In genomic region chr17:39981207-39982068, GRCh38 we compare ENCODE assay signal across 9 cellular contexts. TPM values are rescaled to one million over a fixed set of nuclear protein-coding genes. Genes with fewer than 3 reads are reported as not detected.
A peak's percentile ranks its signal among the peaks of the same experiment; 100 is the strongest.
DNase-seq lines count a peak whose midpoint lies in the region; ATAC-seq and TF ChIP-seq lines count a peak whose summit lies in the region.
"Had no signal": no experiment of that assay in that cellular context is flagged by ENCODE, and none has a peak within 500 bp of the region (broad histone marks: within the 10 kb centered on the region; RNA-seq: fewer than 3 reads in every experiment).

No MANE protein-coding gene starts in this region.

- H3K36me3 ChIP-seq in BJ (ENCODE audit: control insufficient read depth, insufficient read depth, low read length) (peaks cover 15% of the 10 kb centered on the region), liver (ENCODE audit: control insufficient read depth in 4 of 4, insufficient read depth in 3 of 4, low read depth in 1 of 4, low read length in 3 of 4) (peaks cover 12 to 24% (median 21%) of the 10 kb centered on the region in 4 donors), transverse colon (peaks cover 0 to 23% (median 9%) of the 10 kb centered on the region in 4 donors)

- peaks cover 43% of the 10 kb centered on the region for H3K4me1 Mint-ChIP-seq in brain

- H3K27me3 ChIP-seq in BJ (ENCODE audit: control insufficient read depth, insufficient read depth, low read length) (no peaks in the 10 kb centered on the region), liver (ENCODE audit: control insufficient read depth in 4 of 4, insufficient read depth in 4 of 4, low read length in 3 of 4) (no peaks in the 10 kb centered on the region), transverse colon (peaks cover 6% of the 10 kb centered on the region)

- in situ Hi-C loops in transverse colon (cut with MboI; ENCODE audit: low pct_ligation_motif_present in 1 of 4, low pct_unique_long_range_greater_than_20kb in 1 of 4, low sequenced_read_pairs in 3 of 4), result no loop called here

- no peak for ATAC-seq in activated CD4-positive, CD25-positive, alpha-beta regulatory T cell treated with anti-CD3 and anti-CD28 coated beads, Interleukin-2, amount 50 U/mL, for 24 hours

- TF ChIP-seq CTCF in BJ (IDR thresholded peaks at IDR 0.05; ENCODE audit: insufficient read depth, low read depth, low read length), result 0 out of 2 replicates have a peak, but pooled peaks have one; percentile 13
- no peak for TF ChIP-seq CTCF in brain (conservative IDR thresholded peaks at IDR 0.05)
- TF ChIP-seq CTCF in liver (IDR thresholded peaks at IDR 0.05; ENCODE audit: low read depth, low read length, missing input control), result no peak
- TF ChIP-seq CTCF in transverse colon (IDR thresholded peaks at IDR 0.05), result no peak

- DNase-seq in BJ (ENCODE audit: low read depth) (no peak), Kasumi-1 (lab: John Stamatoyannopoulos, UW) (peak; percentile 45 to 56), transverse colon (no peak), GM19238 (ENCODE audit: insufficient read length, low spot score) (no peak)
- DNase-seq in activated CD4-positive, alpha-beta T cell treated with anti-CD3 and anti-CD28 coated beads for 48 hours, result no peak

- H3K4me3 ChIP-seq in BJ (ENCODE audit: low read depth, low read length), result peak overlapping the region; percentile 75
- H3K4me3 ChIP-seq in liver (ENCODE audit: low read depth in 1 of 3, low read length in 3 of 3), result peak overlapping the region; percentile 85 to 99 (median 86)
- H3K4me3 ChIP-seq in transverse colon, result peak overlapping the region; percentile 87 to 99 (median 92)

- peaks cover 14% of the 10 kb centered on the region for H3K27me3 Mint-ChIP-seq in brain

- H3K36me3 Mint-ChIP-seq in brain, result peaks cover 32% of the 10 kb centered on the region

- intact Hi-C loops in transverse colon (cut with DNase I; ENCODE audit: low total_unique reads), result no loop called here

- 1% methylated on average over 20 of the region's 20 CpGs for WGBS in liver
- WGBS in transverse colon (ENCODE audit: low coverage in 1 of 2), 2 donors, result 0 to 2% methylated on average over 6 to 20 of the region's 20 CpGs

- H3K4me3 Mint-ChIP-seq in brain, result peak overlapping the region; percentile 91 to 99 (median 92)

- TF ChIP-seq RAD21 in liver (IDR thresholded peaks at IDR 0.05), result no peak

- peaks cover 0 to 23% (median 20%) of the 10 kb centered on the region in 4 donors for H3K4me1 ChIP-seq in liver (ENCODE audit: control insufficient read depth in 4 of 4, insufficient read depth in 4 of 4, low read length in 3 of 4)
- peaks cover 17 to 28% (median 20%) of the 10 kb centered on the region in 4 donors for H3K4me1 ChIP-seq in transverse colon

- peak overlapping the region; percentile 85 to 86 for H3K27ac ChIP-seq in liver (ENCODE audit: low read depth in 1 of 2, low read length in 2 of 2)
- H3K27ac ChIP-seq in transverse colon, result peak overlapping the region; percentile 94 to 99 (median 98)

- no peak for TF ChIP-seq POLR2A in transverse colon (IDR thresholded peaks at IDR 0.05)

- CTCF ChIA-PET in BJ (lab: Yijun Ruan, JAX), result interaction anchor here (0.5 to 5.5 kb wide), 24 partner anchors 9 to 360 kb away, joined by 3 to 51 read pairs (median 4); partner anchors contain the start of genes GSDMA, IKZF3, MED24 and NR1D1

- TF ChIP-seq EP300 in transverse colon (IDR thresholded peaks at IDR 0.05; ENCODE audit: low read depth), result no peak

- H3K9me3 Mint-ChIP-seq in brain, result no peaks in the 10 kb centered on the region

- peak overlapping the region; percentile 87 to 99 (median 95) for H3K27ac Mint-ChIP-seq in brain

- POLR2A ChIA-PET in BJ (lab: Charles Lee), result no interaction called here

- H3K9me3 ChIP-seq in liver (ENCODE audit: control insufficient read depth in 4 of 4, low read length in 3 of 4), result no peaks in the 10 kb centered on the region
- H3K9me3 ChIP-seq in transverse colon, result no peaks in the 10 kb centered on the region

- H3K9ac ChIP-seq in liver (ENCODE audit: low read depth in 1 of 2, low read length in 2 of 2), result peak overlapping the region; percentile 76 to 92

TF ChIP-seq in liver, 16 proteins besides CTCF, POLR2A, EP300 and RAD21:
- TF ChIP-seq FOXA2 (IDR thresholded peaks at IDR 0.05) (peak; percentile 36), HNF4A (conservative IDR thresholded peaks at IDR 0.05) (no peak), SP1 (IDR thresholded peaks at IDR 0.05) (no peak), RXRA (IDR thresholded peaks at IDR 0.05) (no peak), NR2F2 (IDR thresholded peaks at IDR 0.05) (no peak)

RNA-seq across cellular contexts. Expression of gene PSMD3, which starts 0.8 kb away (rescaled TPM):
- polyA plus RNA-seq in BJ (2011; rRNA removed), result 57.0 and 104 TPM in 2 replicates
- 60.9 and 77.5 TPM in 2 replicates for polyA minus RNA-seq in BJ (2011; rRNA and poly(A)+ RNA removed)
- polyA plus RNA-seq in brain (ENCODE audit: insufficient read depth, low read depth, low replicate concordance), result 166 TPM
- total RNA-seq in liver, result 10 to 100 TPM; 62.3 to 80.7 TPM
- polyA plus RNA-seq in liver, result 10 to 100 TPM; 30.7 to 70.4 TPM
- total RNA-seq in transverse colon, result 100 to 1,000 TPM in 3 of 4 donors, 10 to 100 TPM in 1; 80.7 to 117 (median 112) TPM

RNA-seq across cellular contexts. Expression of gene GSDMA, which starts 18.6 kb away (rescaled TPM):
- polyA plus RNA-seq in BJ (2011; rRNA removed) (not detected in 2 replicates), brain (ENCODE audit: insufficient read depth, low read depth, low replicate concordance) (not detected), liver (under 1 TPM; 0.06 to 0.18 TPM)
- polyA minus RNA-seq in BJ (2011; rRNA and poly(A)+ RNA removed), result not detected in 2 replicates
- total RNA-seq in liver (under 1 TPM; 0.08 to 0.23 TPM), transverse colon (1 to 10 TPM in 1 of 4 donors, not detected in 3; 3.7 TPM)
- total RNA-seq: renal cortical epithelial cell had no signal

RNA-seq across cellular contexts. Expression of gene CSF3, which starts 33.8 kb away (rescaled TPM):
- not detected in 2 replicates for polyA plus RNA-seq in BJ (2011; rRNA removed)
- 0.33 TPM in 1 of 2 replicates, not detected in the other for polyA minus RNA-seq in BJ (2011; rRNA and poly(A)+ RNA removed)
- 0.25 TPM for polyA plus RNA-seq in brain (ENCODE audit: insufficient read depth, low read depth, low replicate concordance)
- not detected for total RNA-seq in liver
- not detected for polyA plus RNA-seq in liver
- 10 to 100 TPM in 1 of 4 donors, 1 to 10 TPM in 1, not detected in 2; 2.6 to 38.9 TPM for total RNA-seq in transverse colon
- total RNA-seq: renal cortical epithelial cell had no signal

RNA-seq across cellular contexts. Expression of gene LRRC3C, which starts 53.9 kb away (rescaled TPM):
- not detected in 2 replicates for polyA plus RNA-seq in BJ (2011; rRNA removed)
- polyA minus RNA-seq in BJ (2011; rRNA and poly(A)+ RNA removed), result not detected in 2 replicates
- polyA plus RNA-seq in brain (ENCODE audit: insufficient read depth, low read depth, low replicate concordance), result not detected
- total RNA-seq in liver, result under 1 TPM in 1 of 2 donors, not detected in 1; 0.17 TPM
- polyA plus RNA-seq in liver, result under 1 TPM; 0.08 to 0.24 TPM
- not detected for total RNA-seq in transverse colon
- total RNA-seq: renal cortical epithelial cell had no signal

RNA-seq across cellular contexts. Expression of gene ORMDL3, which starts 54.0 kb away (rescaled TPM):
- polyA plus RNA-seq in BJ (2011; rRNA removed), result 78.3 and 96.7 TPM in 2 replicates
- 89.7 and 149 TPM in 2 replicates for polyA minus RNA-seq in BJ (2011; rRNA and poly(A)+ RNA removed)
- 138 TPM for polyA plus RNA-seq in brain (ENCODE audit: insufficient read depth, low read depth, low replicate concordance)
- 100 to 1,000 TPM; 138 to 141 TPM for total RNA-seq in liver
- 100 to 1,000 TPM in 1 of 2 donors, 10 to 100 TPM in 1; 71.0 to 112 TPM for polyA plus RNA-seq in liver
- 10 to 100 TPM; 47.4 to 78.9 (median 56.7) TPM for total RNA-seq in transverse colon

Comparison
In these comparisons a context has a peak if more than half of its experiments do, and no peak if none do; other contexts are left out.
1. DNase-seq: peak in Kasumi-1 (2 of 2); none in BJ (single experiment), transverse colon (single experiment), GM19238 (single experiment) and activated CD4-positive, alpha-beta T cell treated with anti-CD3 and anti-CD28 coated beads for 48 hours (single experiment).
2. Peak in every context shown above with its lines, with median percentiles within 50 percentile points of each other: H3K4me3 ChIP-seq.